Comparison of ENCODE assay signal across 8 cellular contexts in genomic region chr3:14178247-14179113, GRCh38. TPM values are rescaled to one million over a fixed set of nuclear protein-coding genes. Genes with fewer than 3 reads are reported as not detected.
A peak's percentile ranks its signal among the peaks of the same experiment; 100 is the strongest.
DNase-seq lines count a peak whose midpoint lies in the region; ATAC-seq and TF ChIP-seq lines count a peak whose summit lies in the region.

TSS of gene LSM3 (plus strand) at chr3:14178817. CDS start at chr3:14178861, 44 bp downstream.
TSS of gene XPC (minus strand) at chr3:14178601. CDS start at chr3:14178568, 33 bp downstream.

- H3K4me1 Mint-ChIP-seq in activated naive CD8-positive, alpha-beta T cell treated with anti-CD3 and anti-CD28 coated beads, Interleukin-2, amount 50 U/mL, for 24 hours: peaks cover 68% of the 10 kb centered on the region

- H3K4me1 ChIP-seq in ovary (ENCODE audit: insufficient read depth) (peaks cover 11% of the 10 kb centered on the region), thyroid gland (peaks cover 31 to 38% of the 10 kb centered on the region in 2 donors)

- H3K27ac ChIP-seq in ovary (peak within 1 kb of the TSS; percentile 92 to 96), thyroid gland (peak within 1 kb of the TSS; percentile 81 to 93 (median 88))

- no peaks in the 10 kb centered on the region for H3K9me3 Mint-ChIP-seq in activated naive CD8-positive, alpha-beta T cell treated with anti-CD3 and anti-CD28 coated beads, Interleukin-2, amount 50 U/mL, for 24 hours

- H3K4me3 ChIP-seq in GM12865 (ENCODE audit: low read depth, low read length) (peak within 1 kb of the TSS; percentile 85), ovary (peak within 1 kb of the TSS; percentile 97), thyroid gland (replicated peaks in 1 of 3) (peak within 1 kb of the TSS; percentile 81 to 92 (median 91))

- H3K27me3 ChIP-seq in ovary: no peaks in the 10 kb centered on the region
- H3K27me3 ChIP-seq in thyroid gland: no peaks in the 10 kb centered on the region

- H3K27ac Mint-ChIP-seq in activated naive CD8-positive, alpha-beta T cell treated with anti-CD3 and anti-CD28 coated beads, Interleukin-2, amount 50 U/mL, for 24 hours: peak within 1 kb of the TSS; percentile 93

- H3K9me3 ChIP-seq in ovary: no peaks in the 10 kb centered on the region
- no peaks in the 10 kb centered on the region for H3K9me3 ChIP-seq in thyroid gland

- peaks cover 17% of the 10 kb centered on the region for H3K36me3 Mint-ChIP-seq in activated naive CD8-positive, alpha-beta T cell treated with anti-CD3 and anti-CD28 coated beads, Interleukin-2, amount 50 U/mL, for 24 hours (ENCODE audit: low read depth)

- TF ChIP-seq EP300 in ovary (IDR thresholded peaks at IDR 0.05): peak; percentile 27

- ATAC-seq in HG02763 (IDR thresholded peaks at IDR 0.05; ENCODE audit: unreplicated experiment) (peak; percentile 94), Right ventricle myocardium inferior (peak; percentile 100)
- peak; percentile 96 for ATAC-seq in activated naive CD8-positive, alpha-beta T cell treated with anti-CD3 and anti-CD28 coated beads, Interleukin-2, amount 50 U/mL, for 24 hours

- peak; percentile 98 for TF ChIP-seq POLR2A in ovary (IDR thresholded peaks at IDR 0.05)
- TF ChIP-seq POLR2A in thyroid gland (IDR thresholded peaks at IDR 0.05): peak; percentile 72 to 98

- TF ChIP-seq CTCF in GM12865 (IDR thresholded peaks at IDR 0.05; ENCODE audit: insufficient read depth, low read depth, low read length, missing control alignments): no peak
- TF ChIP-seq CTCF in ovary (IDR thresholded peaks at IDR 0.05): peak in 1 of 3 donors; percentile 21
- TF ChIP-seq CTCF in thyroid gland (IDR thresholded peaks at IDR 0.05): no peak

- H3K4me3 Mint-ChIP-seq in activated naive CD8-positive, alpha-beta T cell treated with anti-CD3 and anti-CD28 coated beads, Interleukin-2, amount 50 U/mL, for 24 hours: peak within 1 kb of the TSS; percentile 93

- H3K36me3 ChIP-seq in ovary (no peaks in the 10 kb centered on the region), thyroid gland (peaks cover 0 to 10% of the 10 kb centered on the region in 2 donors)

- intact Hi-C loops in Right ventricle myocardium inferior (cut with DNase I) (loop anchor here (1.0 to 10.0 kb wide), 2 partner anchors 54 to 284 kb away; partner anchors contain the start of gene CHCHD4), ovary (cut with DNase I) (loop anchor here in 2 of 4 donors (2.0 to 10.0 kb wide), 3 partner anchors 54 to 766 kb away; partner anchors contain the start of genes CHCHD4 (in 2 of the 2), TMEM43 (in 2 of the 2) and NR2C2 (in 1 of the 2)), thyroid gland (cut with DNase I) (loop anchor here (10.0 kb wide), 1 partner anchor 54 kb away; the partner anchor contains the start of genes CHCHD4 and TMEM43)

- peak; percentile 99 for DNase-seq in GM12865 (ENCODE audit: low read depth)
- DNase-seq in NCI-H1417 treated with DMSO at 0.1 percent for 48 hours (lab: John Stamatoyannopoulos, UW): peak; percentile 88
- DNase-seq in SW480 (ENCODE audit: low spot score): peak; percentile 98
- DNase-seq in activated naive CD8-positive, alpha-beta T cell treated with anti-CD3 and anti-CD28 coated beads, Interleukin-2, amount 50 U/mL, for 24 hours: peak; percentile 95
- peak; percentile 98 for DNase-seq in Right ventricle myocardium inferior (ENCODE audit: missing footprints)
- peak; percentile 97 to 99 (median 98) for DNase-seq in ovary
- DNase-seq in thyroid gland: peak; percentile 94 to 96

- 0 to 1% (median 1%) methylated on average over 69 to 78 of the region's 78 CpGs for WGBS in ovary, 3 donors
- 0 to 1% methylated on average over 23 to 55 of the region's 78 CpGs for WGBS in thyroid gland, 2 donors

- no peaks in the 10 kb centered on the region for H3K27me3 Mint-ChIP-seq in activated naive CD8-positive, alpha-beta T cell treated with anti-CD3 and anti-CD28 coated beads, Interleukin-2, amount 50 U/mL, for 24 hours

RNA-seq across cellular contexts. Expression of gene LSM3, which starts in this region (rescaled TPM):
- total RNA-seq in Right ventricle myocardium inferior: 17.2 TPM
- 10 to 100 TPM in 3 of 7 donors, 1 to 10 TPM in 4; 7.9 to 12.0 (median 9.7) TPM for total RNA-seq in ovary
- 10 to 100 TPM; 11.2 to 18.6 TPM for polyA plus RNA-seq in ovary
- 10 to 100 TPM in 3 of 4 donors, 1 to 10 TPM in 1; 9.9 to 15.6 (median 15.3) TPM for total RNA-seq in thyroid gland

RNA-seq across cellular contexts. Expression of gene XPC, which starts in this region (rescaled TPM):
- total RNA-seq in Right ventricle myocardium inferior (7.7 TPM), ovary (10 to 100 TPM; 38.7 to 50.8 (median 40.6) TPM), thyroid gland (10 to 100 TPM; 53.4 to 69.3 (median 60.8) TPM)
- 10 to 100 TPM; 36.2 to 63.1 TPM for polyA plus RNA-seq in ovary

Comparison
In these comparisons a context has a peak if more than half of its experiments do, and no peak if none do; other contexts are left out.
1. Peak in every context shown above with its lines: DNase-seq, ATAC-seq, H3K4me3 ChIP-seq and H3K27ac ChIP-seq.